Comparison of ENCODE assay signal across 8 cellular contexts in genomic region chr11:65117206-65118096, GRCh38. TPM values are rescaled to one million over a fixed set of nuclear protein-coding genes. Genes with fewer than 3 reads are reported as not detected.
DNase-seq lines count a peak whose midpoint lies in the region; ATAC-seq and TF ChIP-seq lines count a peak whose summit lies in the region.

Gene ZNHIT2 (minus strand): TSS chr11:65117701. CDS start chr11:65117653, 48 bp downstream.

- H3K27ac Mint-ChIP-seq in activated T-cell treated with anti-CD3 and anti-CD28 coated beads, Interleukin-2, amount 50 U/mL, for 72 hours: peak within 1 kb of the TSS; percentile 96

- peak within 1 kb of the TSS; percentile 80 for H2AFZ ChIP-seq in DND-41 (ENCODE audit: low read depth, low read length)

- H3K4me1 ChIP-seq in DND-41 (ENCODE audit: insufficient read depth, low read length) (peaks cover 69% of the 10 kb centered on the region), Peyer's patch (peaks cover 12 to 42% (median 28%) of the 10 kb centered on the region in 4 donors), muscle layer of duodenum (ENCODE audit: control insufficient read depth in 1 of 2, insufficient read depth in 2 of 2, low read length in 2 of 2) (peaks cover 9 to 42% of the 10 kb centered on the region in 2 donors)

- peaks cover 69% of the 10 kb centered on the region for H3K4me1 Mint-ChIP-seq in activated T-cell treated with anti-CD3 and anti-CD28 coated beads, Interleukin-2, amount 50 U/mL, for 72 hours (ENCODE audit: low read depth)

- H3K27me3 ChIP-seq in DND-41 (ENCODE audit: insufficient read depth, low read length, poor library complexity) (no peaks in the 10 kb centered on the region), Peyer's patch (no peaks in the 10 kb centered on the region), muscle layer of duodenum (ENCODE audit: low read depth, low read length) (no peaks in the 10 kb centered on the region)

- H3K27ac ChIP-seq in DND-41 (ENCODE audit: low read length) (peak within 1 kb of the TSS; percentile 91), KOPT-K1 (ENCODE audit: low read depth, low read length, poor library complexity, severe bottlenecking) (peak within 1 kb of the TSS; percentile 66), Peyer's patch (peak within 1 kb of the TSS; percentile 76 to 93 (median 80)), muscle layer of duodenum (ENCODE audit: low read length) (peak within 1 kb of the TSS; percentile 75)

- H3K4me3 ChIP-seq in DND-41 (ENCODE audit: low read depth in 1 of 2, low read length in 2 of 2) (peak within 1 kb of the TSS; percentile 91 to 99), Peyer's patch (peak within 1 kb of the TSS; percentile 68 to 97 (median 82)), muscle layer of duodenum (ENCODE audit: low read depth in 1 of 2, low read length in 2 of 2) (peak within 1 kb of the TSS; percentile 74 to 88)

- H3K4me3 Mint-ChIP-seq in activated T-cell treated with anti-CD3 and anti-CD28 coated beads, Interleukin-2, amount 50 U/mL, for 72 hours: peak within 1 kb of the TSS; percentile 88 to 89

- H3K9me3 Mint-ChIP-seq in activated T-cell treated with anti-CD3 and anti-CD28 coated beads, Interleukin-2, amount 50 U/mL, for 72 hours: no peaks in the 10 kb centered on the region

- H3K27me3 Mint-ChIP-seq in activated T-cell treated with anti-CD3 and anti-CD28 coated beads, Interleukin-2, amount 50 U/mL, for 72 hours (ENCODE audit: low read depth): no peaks in the 10 kb centered on the region

- peak; percentile 100 for DNase-seq in DND-41
- peak; percentile 100 for DNase-seq in Peyer's patch
- DNase-seq in activated T-cell treated with anti-CD3 and anti-CD28 coated beads, Interleukin-2, amount 50 U/mL, for 72 hours: peak; percentile 100
- DNase-seq in stimulated activated CD8-positive, alpha-beta memory T cell treated with anti-CD3 and anti-CD28 coated beads, Interleukin-7, amount 100 ng/mL, for 48 hours (ENCODE audit: extremely low read depth in 1 of 2, low read depth in 1 of 2): peak; percentile 99 to 100

- peaks cover 66% of the 10 kb centered on the region for H3K79me2 ChIP-seq in DND-41 (ENCODE audit: insufficient read depth, low read length)

- peak within 1 kb of the TSS; percentile 91 for H3K9ac ChIP-seq in DND-41 (ENCODE audit: low read depth, low read length)

- peaks cover 24% of the 10 kb centered on the region; the same call in 1 of the 2 replicates for H4K20me1 ChIP-seq in DND-41 (ENCODE audit: insufficient read depth, low read length)

- peaks cover 55% of the 10 kb centered on the region for H3K36me3 ChIP-seq in DND-41 (ENCODE audit: insufficient read depth, low read length)
- H3K36me3 ChIP-seq in KOPT-K1 (ENCODE audit: insufficient read depth, low read length): peaks cover 49% of the 10 kb centered on the region
- peaks cover 0 to 24% (median 0%) of the 10 kb centered on the region in 3 donors for H3K36me3 ChIP-seq in Peyer's patch
- peaks cover 20 to 22% of the 10 kb centered on the region in 2 donors for H3K36me3 ChIP-seq in muscle layer of duodenum (ENCODE audit: control insufficient read depth in 1 of 2, insufficient read depth in 2 of 2, low read length in 2 of 2)

- H3K36me3 Mint-ChIP-seq in activated T-cell treated with anti-CD3 and anti-CD28 coated beads, Interleukin-2, amount 50 U/mL, for 72 hours (ENCODE audit: insufficient read depth in 2 of 2): peaks cover 18 to 33% of the 10 kb centered on the region in 2 donors

- peak; percentile 31 to 53 for TF ChIP-seq POLR2A in Peyer's patch (IDR thresholded peaks at IDR 0.05)

- TF ChIP-seq CTCF in DND-41 (IDR thresholded peaks at IDR 0.05; ENCODE audit: borderline replicate concordance, extremely low read depth, low read length, poor library complexity, severe bottlenecking) (peak; percentile 93), Peyer's patch (IDR thresholded peaks at IDR 0.05) (peak; percentile 91 to 99 (median 98))

- H3K9me3 ChIP-seq in DND-41 (ENCODE audit: insufficient read depth, low read length, severe bottlenecking) (no peaks in the 10 kb centered on the region), KOPT-K1 (ENCODE audit: insufficient read depth, low read length, poor library complexity, severe bottlenecking) (no peaks in the 10 kb centered on the region), Peyer's patch (no peaks in the 10 kb centered on the region), muscle layer of duodenum (ENCODE audit: control insufficient read depth in 1 of 2, low read length in 2 of 2) (no peaks in the 10 kb centered on the region)

- ATAC-seq in DND-41 (ENCODE audit: insufficient read depth, low read depth) (peak; percentile 70), GM21737 (IDR thresholded peaks at IDR 0.05; ENCODE audit: unreplicated experiment) (peak; percentile 44), esophagus mucosa (peak; percentile 82)
- ATAC-seq in activated T-cell treated with anti-CD3 and anti-CD28 coated beads, Interleukin-2, amount 50 U/mL, for 72 hours (replicated peaks in 1 of 2): peak; percentile 62 to 63

- H3K4me2 ChIP-seq in DND-41 (ENCODE audit: insufficient read depth, low read length): peak within 1 kb of the TSS; percentile 98

RNA-seq across cellular contexts. Expression of gene ZNHIT2, which starts in this region (rescaled TPM):
- 10 to 100 TPM in 3 of 4 donors, 1 to 10 TPM in 1; 8.7 to 20.6 (median 13.8) TPM for total RNA-seq in Peyer's patch
- total RNA-seq in activated T-cell treated with anti-CD3 and anti-CD28 coated beads, Interleukin-2, amount 50 U/mL, for 72 hours: 10 to 100 TPM in 1 of 2 donors, 1 to 10 TPM in 1; 9.9 to 10.4 TPM
- 9.4 TPM for total RNA-seq in esophagus mucosa

Comparison
In these comparisons a context has a peak if more than half of its experiments do, and no peak if none do; other contexts are left out.
1. Peak in every context shown above with its lines: DNase-seq, ATAC-seq, H3K4me3 ChIP-seq and H3K27ac ChIP-seq.